ENCODE assay signal across 9 cellular contexts in the genomic region with DNA sequence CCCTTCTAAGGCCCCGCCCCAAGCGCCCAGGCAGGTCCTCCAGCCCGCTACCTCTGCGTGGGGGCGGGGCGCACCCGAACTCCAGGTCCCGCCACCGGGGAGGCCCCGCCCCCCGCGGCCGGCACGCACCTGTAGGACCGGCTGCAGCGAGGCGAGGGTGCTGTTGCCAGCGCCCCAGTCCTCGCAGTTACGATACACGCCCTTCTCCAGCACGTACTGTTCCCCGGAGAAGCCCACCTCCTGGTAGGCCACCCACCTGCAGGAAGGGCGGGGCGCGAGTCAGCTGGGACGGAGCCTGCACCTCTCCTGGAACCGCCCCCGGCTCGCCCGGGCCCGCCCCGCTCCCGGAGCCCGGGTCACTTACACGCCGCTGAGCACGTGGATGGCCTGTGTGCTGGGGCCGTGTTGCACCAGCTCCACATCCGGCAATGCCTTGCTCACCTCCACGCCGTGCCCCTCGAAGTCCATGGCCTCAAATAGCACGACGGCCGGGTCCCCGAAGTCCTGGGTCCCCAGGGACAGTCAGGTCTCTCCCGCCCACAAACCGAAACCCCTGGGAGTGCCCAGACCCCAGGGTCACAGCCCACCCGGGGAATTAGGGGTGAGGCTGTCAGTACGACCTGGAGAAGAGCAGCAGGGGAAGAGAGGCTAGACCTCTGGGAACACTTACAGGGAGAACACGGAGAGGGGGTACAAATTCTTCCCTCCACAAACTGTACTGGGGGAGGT. TPM values are rescaled to one million over a fixed set of nuclear protein-coding genes. Genes with fewer than 3 reads are reported as not detected.
DNase-seq lines count a peak whose midpoint lies in the region; ATAC-seq, FAIRE-seq and TF ChIP-seq lines count a peak whose summit lies in the region.
"Had no signal": no experiment of that assay in that cellular context is flagged by ENCODE, and none has a peak within 500 bp of the region (broad histone marks: within the 10 kb centered on the region; RNA-seq: fewer than 3 reads in every experiment).

No MANE protein-coding gene starts in this region.

- peak overlapping the region; percentile 82 for H4K91ac ChIP-seq in H1 (replicated peaks; ENCODE audit: insufficient read length, low read length)

- peaks cover 0 to 11% (median 5%) of the 10 kb centered on the region in 4 experiments; a peak in 5 of 7 replicates for H3K27me3 ChIP-seq in H1 (replicated peaks in 1 of 4; ENCODE audit: control insufficient read depth in 3 of 4, extremely low read depth in 1 of 4, insufficient read depth in 3 of 4, low read length in 3 of 4)

- peak overlapping the region; percentile 94 for H2BK12ac ChIP-seq in H1 (ENCODE audit: low read depth, low read length)

- no peak overlapping the region for H3K23ac ChIP-seq in H1 (ENCODE audit: insufficient read length)

- H2BK15ac ChIP-seq in H1 (ENCODE audit: low read length): no peak overlapping the region; the same call in 1 of the 2 replicates

- H3K9me3 Mint-ChIP-seq in naive B cell: no peaks in the 10 kb centered on the region
- no peaks in the 10 kb centered on the region for H3K9me3 Mint-ChIP-seq in stimulated activated naive B cell treated with anti-CD40 and anti-IgM and Interleukin-4, amounts not matched to agents 10 μg/mL and 1 μg/mL and 100 μg/mL, for 72 hours

- H2BK5ac ChIP-seq in H1 (ENCODE audit: low read depth, low read length): peak overlapping the region; percentile 83; the same call in 1 of the 2 replicates

- H3K27ac Mint-ChIP-seq in naive B cell: peak overlapping the region in 3 of 6 donors; percentile 65 to 89 (median 67)
- H3K27ac Mint-ChIP-seq in stimulated activated naive B cell treated with anti-CD40 and anti-IgM and Interleukin-4, amounts not matched to agents 10 μg/mL and 1 μg/mL and 100 μg/mL, for 72 hours: no peak overlapping the region

- no peak for TF ChIP-seq POLR2A in H1 (IDR thresholded peaks at IDR 0.05; ENCODE audit: control extremely low read depth in 1 of 2, low read depth in 2 of 2, low read length in 2 of 2)

- 0 out of 2 replicates have a peak overlapping the region, but pooled peaks have one; percentile 39 for H3K27ac ChIP-seq in H1 (ENCODE audit: low read depth, low read length)

- no peak overlapping the region for H3K14ac ChIP-seq in H1 (ENCODE audit: insufficient read length)

- no peak for TF ChIP-seq RAD21 in H1 (IDR thresholded peaks at IDR 0.05 in 1 of 2, conservative IDR thresholded peaks at IDR 0.05 in 1 of 2; ENCODE audit: low read depth in 2 of 2, low read length in 2 of 2)

- H3K79me2 ChIP-seq in H1 (ENCODE audit: control insufficient read depth in 1 of 2, insufficient read depth in 2 of 2, low read length in 2 of 2): no peaks in the 10 kb centered on the region

- peaks cover 8 to 17% (median 16%) of the 10 kb centered on the region in 3 donors for H3K4me1 Mint-ChIP-seq in naive B cell
- H3K4me1 Mint-ChIP-seq in stimulated activated naive B cell treated with anti-CD40 and anti-IgM and Interleukin-4, amounts not matched to agents 10 μg/mL and 1 μg/mL and 100 μg/mL, for 72 hours: peaks cover 6 to 11% of the 10 kb centered on the region in 2 donors

- H3K4ac ChIP-seq in H1 (replicated peaks; ENCODE audit: insufficient read length, low read depth, low read length): peak overlapping the region; percentile 82

- 16% methylated on average over 41 of the region's 52 CpGs; no CpG with 5 or more reads in 1 of the 2 experiments for WGBS in H1 (ENCODE audit: extremely low coverage in 1 of 2, insufficient coverage in 1 of 2, insufficient read length in 1 of 2, insufficient replicate concordance in 2 of 2, low coverage in 1 of 2, low lambda C conversion rate in 2 of 2, missing lambda C conversion rate in 1 of 2), 2 experiments

- CTCF ChIA-PET in H1 (lab: Charles Lee; ENCODE audit: partially characterized antibody): interaction anchor here (1.0 to 57.0 kb wide), 5 partner anchors 9 to 43 kb away, joined by 3 to 1530 read pairs (median 3); a partner anchor contains a TSS

- H3K79me1 ChIP-seq in H1 (ENCODE audit: low read depth, low read length): no peaks in the 10 kb centered on the region

- H4K8ac ChIP-seq in H1 (ENCODE audit: extremely low read depth, insufficient read depth, low read length): peak overlapping the region; percentile 95; the same call in 1 of the 2 replicates

- no peak overlapping the region for H2BK120ac ChIP-seq in H1 (replicated peaks; ENCODE audit: low read depth, low read length)

- H3K4me3 Mint-ChIP-seq in naive B cell: peak overlapping the region; percentile 88 to 95 (median 92)
- peak overlapping the region; percentile 83 to 91 for H3K4me3 Mint-ChIP-seq in stimulated activated naive B cell treated with anti-CD40 and anti-IgM and Interleukin-4, amounts not matched to agents 10 μg/mL and 1 μg/mL and 100 μg/mL, for 72 hours

- peak overlapping the region; percentile 97 for H3K18ac ChIP-seq in H1 (ENCODE audit: extremely low read depth, low read length)

- peaks cover 0 to 2% (median under 1%) of the 10 kb centered on the region in 4 experiments; a peak in 3 of 8 replicates for H3K36me3 ChIP-seq in H1 (ENCODE audit: control insufficient read depth in 2 of 4, insufficient read depth in 4 of 4, low read length in 3 of 4)

- H4K5ac ChIP-seq in H1 (ENCODE audit: insufficient read length, low read depth, low read length): peak overlapping the region; percentile 91

- H3K4me2 ChIP-seq in H1 (ENCODE audit: insufficient read depth in 1 of 2, low read depth in 2 of 2, low read length in 2 of 2): peak overlapping the region; percentile 92 to 99

- DNase-seq in DMS153 treated with DMSO at 0.1 percent for 48 hours (lab: John Stamatoyannopoulos, UW; ENCODE audit: unreplicated experiment) (peak; percentile 88), NCI-H345 (lab: John Stamatoyannopoulos, UW) (peak; percentile 93), H1 (ENCODE audit: low read depth in 1 of 2, low spot score in 2 of 2) (peak; percentile 67 to 97), naive B cell (peak; percentile 77)
- DNase-seq in activated CD8-positive, alpha-beta memory T cell treated with anti-CD3 and anti-CD28 coated beads for 1 hour (ENCODE audit: extremely low read depth in 1 of 2, low read depth in 1 of 2): peak; percentile 62 to 80
- peak; percentile 68 for DNase-seq in stimulated activated naive B cell treated with anti-CD40 and anti-IgM and Interleukin-4, amounts not matched to agents 10 μg/mL and 1 μg/mL and 100 μg/mL, for 72 hours

- ATAC-seq in HG02763 (IDR thresholded peaks at IDR 0.05; ENCODE audit: unreplicated experiment): peak; percentile 64
- peak; percentile 88 to 90 for ATAC-seq in naive B cell (ENCODE audit: low read depth in 2 of 2)
- peak; percentile 93 to 94 for ATAC-seq in stimulated activated naive B cell treated with anti-CD40 and anti-IgM and Interleukin-4, amounts not matched to agents 10 μg/mL and 1 μg/mL and 100 μg/mL, for 72 hours (replicated peaks)
- no peak for ATAC-seq in HG03025 (IDR thresholded peaks at IDR 0.05; ENCODE audit: low FRiP score, unreplicated experiment)

- peaks cover 8% of the 10 kb centered on the region; the same call in 1 of the 2 replicates for H3K23me2 ChIP-seq in H1 (ENCODE audit: low read depth, low read length)

- H2AK5ac ChIP-seq in H1 (ENCODE audit: low read depth, low read length): peak overlapping the region; percentile 97

- no peak for TF ChIP-seq EP300 in H1 (IDR thresholded peaks at IDR 0.05; ENCODE audit: borderline replicate concordance in 1 of 2, low read depth in 2 of 2, low read length in 2 of 2)

- H3K9ac ChIP-seq in H1 (replicated peaks in 1 of 4; ENCODE audit: extremely low read depth in 1 of 4, low read depth in 3 of 4, low read length in 3 of 4): peak overlapping the region in 3 of 4 experiments; percentile 13 to 65 (median 20); a peak in 2 of 7 replicates

- H3K56ac ChIP-seq in H1 (replicated peaks; ENCODE audit: insufficient read length, low read depth, low read length): peak overlapping the region; percentile 49

- H3K4me1 ChIP-seq in H1 (replicated peaks in 1 of 4; ENCODE audit: control insufficient read depth in 3 of 4, insufficient read depth in 4 of 4, low read length in 3 of 4): peaks cover 3 to 12% (median 6%) of the 10 kb centered on the region in 4 experiments

- no peaks in the 10 kb centered on the region for H3K27me3 Mint-ChIP-seq in naive B cell
- H3K27me3 Mint-ChIP-seq in stimulated activated naive B cell treated with anti-CD40 and anti-IgM and Interleukin-4, amounts not matched to agents 10 μg/mL and 1 μg/mL and 100 μg/mL, for 72 hours: no peaks in the 10 kb centered on the region

- H4K20me1 ChIP-seq in H1 (replicated peaks in 1 of 2; ENCODE audit: control insufficient read depth in 1 of 2, insufficient read depth in 2 of 2, low read length in 2 of 2): no peaks in the 10 kb centered on the region

- H2BK20ac ChIP-seq in H1 (ENCODE audit: low read length): peak overlapping the region; percentile 23; the same call in 1 of the 2 replicates

- FAIRE-seq in H1 (lab: Jason Lieb, UNC): no peak

- POLR2A ChIA-PET in H1 (lab: Charles Lee; ENCODE audit: partially characterized antibody): interaction anchor here (0.6 to 6.1 kb wide), 11 partner anchors 12 to 148 kb away, joined by 3 to 44 read pairs (median 14); a partner anchor contains a TSS

- peak overlapping the region; percentile 55 to 86 (median 68) for H3K4me3 ChIP-seq in H1 (ENCODE audit: extremely low read depth in 1 of 4, insufficient read depth in 2 of 4, low read depth in 3 of 4, low read length in 4 of 4)

- no peak for TF ChIP-seq CTCF in H1 (IDR thresholded peaks at IDR 0.05; ENCODE audit: control extremely low read depth in 1 of 3, insufficient read depth in 1 of 3, low read depth in 1 of 3, low read length in 3 of 3)

- H2AFZ ChIP-seq in H1 (ENCODE audit: low read length): peak overlapping the region; percentile 6; the same call in 1 of the 2 replicates

- no peaks in the 10 kb centered on the region for H3K9me3 ChIP-seq in H1 (ENCODE audit: insufficient read depth in 2 of 2, low read depth in 1 of 2, low read length in 1 of 2)

- H3K36me3 Mint-ChIP-seq in naive B cell: no peaks in the 10 kb centered on the region
- H3K36me3 Mint-ChIP-seq in stimulated activated naive B cell treated with anti-CD40 and anti-IgM and Interleukin-4, amounts not matched to agents 10 μg/mL and 1 μg/mL and 100 μg/mL, for 72 hours: no peaks in the 10 kb centered on the region

RNA-seq across cellular contexts. Expression of a gene that starts 17.3 kb away (rescaled TPM):
- total RNA-seq in H1 (2021; fragmentation: NEBNext Ultra II Directional; extraction: Animal tissue kit (Norgen Biotek cat#: 25700)): 17.0 and 22.2 TPM in 2 replicates
- polyA plus RNA-seq in H1 (2011; rRNA removed) (14.2 and 22.1 TPM in 2 replicates), naive B cell (ENCODE audit: low read depth in 6 of 6) (1 to 10 TPM in 2 of 6 donors, under 1 TPM in 4; 0.06 to 1.8 (median 0.70) TPM)
- polyA plus RNA-seq in H1 (2011; cell fraction: cytosol; rRNA removed): 16.1 TPM
- 35.5 TPM for polyA plus RNA-seq in H1 (2011; cell fraction: nucleus; rRNA removed)
- polyA plus RNA-seq in H1 (2012, experiment 1 of 2): 11.8 to 18.8 TPM (median 17.2 TPM) in 4 replicates
- 11.2 TPM for polyA plus RNA-seq in H1 (2012, experiment 2 of 2)
- 7.4 TPM for polyA plus RNA-seq in H1 (2013, experiment 1 of 2)
- 7.6 TPM for polyA plus RNA-seq in H1 (2013, experiment 2 of 2)
- 6.0 and 7.1 TPM in 2 replicates for polyA minus RNA-seq in H1 (2011; rRNA and poly(A)+ RNA removed)
- 11.9 TPM for polyA minus RNA-seq in H1 (2011; cell fraction: cytosol; rRNA and poly(A)+ RNA removed)
- 11.7 TPM for polyA minus RNA-seq in H1 (2011; cell fraction: nucleus; rRNA and poly(A)+ RNA removed)

RNA-seq across cellular contexts. Expression of a gene that starts 18.9 kb away (rescaled TPM):
- 2.4 TPM in 1 of 2 replicates, not detected in the other for total RNA-seq in H1 (2021; fragmentation: NEBNext Ultra II Directional; extraction: Animal tissue kit (Norgen Biotek cat#: 25700))
- 2.7 and 3.1 TPM in 2 replicates for polyA plus RNA-seq in H1 (2011; rRNA removed)
- polyA plus RNA-seq in H1 (2011; cell fraction: cytosol; rRNA removed): 3.6 TPM
- 2.0 TPM for polyA plus RNA-seq in H1 (2011; cell fraction: nucleus; rRNA removed)
- 1.9 to 5.6 TPM (median 3.4 TPM) in 4 replicates for polyA plus RNA-seq in H1 (2012, experiment 1 of 2)
- 11.0 TPM for polyA plus RNA-seq in H1 (2012, experiment 2 of 2)
- 9.0 TPM for polyA plus RNA-seq in H1 (2013, experiment 1 of 2)
- polyA plus RNA-seq in H1 (2013, experiment 2 of 2): 8.5 TPM
- polyA minus RNA-seq in H1 (2011; rRNA and poly(A)+ RNA removed): 0.59 and 2.0 TPM in 2 replicates
- not detected for polyA minus RNA-seq in H1 (2011; cell fraction: cytosol; rRNA and poly(A)+ RNA removed)
- not detected for polyA minus RNA-seq in H1 (2011; cell fraction: nucleus; rRNA and poly(A)+ RNA removed)
- polyA plus RNA-seq in naive B cell (ENCODE audit: low read depth in 6 of 6): over 10,000 TPM; 10,565 to 16,920 (median 13,137) TPM
- total RNA-seq: HT1080 had no signal

RNA-seq across cellular contexts. Expression of a gene that starts 30.2 kb away (rescaled TPM):
- total RNA-seq in H1 (2021; fragmentation: NEBNext Ultra II Directional; extraction: Animal tissue kit (Norgen Biotek cat#: 25700)): 6.1 and 6.3 TPM in 2 replicates
- polyA plus RNA-seq in H1 (2011; rRNA removed): 10.4 and 14.8 TPM in 2 replicates
- 15.3 TPM for polyA plus RNA-seq in H1 (2011; cell fraction: cytosol; rRNA removed)
- polyA plus RNA-seq in H1 (2011; cell fraction: nucleus; rRNA removed): 42.2 TPM
- polyA plus RNA-seq in H1 (2012, experiment 1 of 2): 9.8 to 12.4 TPM (median 11.7 TPM) in 4 replicates
- polyA plus RNA-seq in H1 (2012, experiment 2 of 2): 10.1 TPM
- 6.9 TPM for polyA plus RNA-seq in H1 (2013, experiment 1 of 2)
- 6.1 TPM for polyA plus RNA-seq in H1 (2013, experiment 2 of 2)
- 7.2 and 7.3 TPM in 2 replicates for polyA minus RNA-seq in H1 (2011; rRNA and poly(A)+ RNA removed)
- 4.2 TPM for polyA minus RNA-seq in H1 (2011; cell fraction: cytosol; rRNA and poly(A)+ RNA removed)
- polyA minus RNA-seq in H1 (2011; cell fraction: nucleus; rRNA and poly(A)+ RNA removed): 14.1 TPM
- 10 to 100 TPM in 2 of 6 donors, 1 to 10 TPM in 4; 4.3 to 15.7 (median 6.9) TPM for polyA plus RNA-seq in naive B cell (ENCODE audit: low read depth in 6 of 6)

RNA-seq across cellular contexts. Expression of a gene that starts 35.9 kb away (rescaled TPM):
- not detected in 2 replicates for total RNA-seq in H1 (2021; fragmentation: NEBNext Ultra II Directional; extraction: Animal tissue kit (Norgen Biotek cat#: 25700))
- polyA plus RNA-seq in H1 (2011; rRNA removed) (not detected in 2 replicates), naive B cell (ENCODE audit: low read depth in 6 of 6) (not detected)
- polyA plus RNA-seq in H1 (2011; cell fraction: cytosol; rRNA removed): not detected
- polyA plus RNA-seq in H1 (2011; cell fraction: nucleus; rRNA removed): not detected
- polyA plus RNA-seq in H1 (2012, experiment 1 of 2): not detected in 4 replicates
- polyA plus RNA-seq in H1 (2012, experiment 2 of 2): not detected
- not detected for polyA plus RNA-seq in H1 (2013, experiment 1 of 2)
- not detected for polyA plus RNA-seq in H1 (2013, experiment 2 of 2)
- not detected in 2 replicates for polyA minus RNA-seq in H1 (2011; rRNA and poly(A)+ RNA removed)
- not detected for polyA minus RNA-seq in H1 (2011; cell fraction: cytosol; rRNA and poly(A)+ RNA removed)
- polyA minus RNA-seq in H1 (2011; cell fraction: nucleus; rRNA and poly(A)+ RNA removed): not detected
- total RNA-seq: HT1080 had no signal

RNA-seq across cellular contexts. Expression of a gene that starts 56.8 kb away (rescaled TPM):
- total RNA-seq in H1 (2021; fragmentation: NEBNext Ultra II Directional; extraction: Animal tissue kit (Norgen Biotek cat#: 25700)): 77.8 and 84.4 TPM in 2 replicates
- polyA plus RNA-seq in H1 (2011; rRNA removed) (107 and 120 TPM in 2 replicates), naive B cell (ENCODE audit: low read depth in 6 of 6) (1,000 to 10,000 TPM in 2 of 6 donors, 100 to 1,000 TPM in 4; 624 to 1,205 (median 832) TPM)
- polyA plus RNA-seq in H1 (2011; cell fraction: cytosol; rRNA removed): 40.4 TPM
- polyA plus RNA-seq in H1 (2011; cell fraction: nucleus; rRNA removed): 52.7 TPM
- polyA plus RNA-seq in H1 (2012, experiment 1 of 2): 105 to 143 TPM (median 123 TPM) in 4 replicates
- polyA plus RNA-seq in H1 (2012, experiment 2 of 2): 118 TPM
- polyA plus RNA-seq in H1 (2013, experiment 1 of 2): 78.7 TPM
- 82.7 TPM for polyA plus RNA-seq in H1 (2013, experiment 2 of 2)
- 49.1 and 61.0 TPM in 2 replicates for polyA minus RNA-seq in H1 (2011; rRNA and poly(A)+ RNA removed)
- polyA minus RNA-seq in H1 (2011; cell fraction: cytosol; rRNA and poly(A)+ RNA removed): 55.9 TPM
- polyA minus RNA-seq in H1 (2011; cell fraction: nucleus; rRNA and poly(A)+ RNA removed): 46.7 TPM

Comparison
In these comparisons a context has a peak if more than half of its experiments do, and no peak if none do; other contexts are left out.
1. RNA of a gene that starts 18.9 kb away (polyA plus RNA-seq): 10,565 to 16,920 TPM in naive B cell; 1.9 to 11.0 TPM in H1; every median in the first group is over 100 times any median in the second.
2. Peak in every context shown above with its lines, with median percentiles within 50 percentile points of each other: DNase-seq.